ENCODE assay signal across 7 cellular contexts in genomic region chr11:21883354-21883753, GRCh38.
"Had no signal": no experiment of that assay in that cellular context is flagged by ENCODE, and none has a peak within 500 bp of the region (broad histone marks: within the 10 kb centered on the region; RNA-seq: fewer than 3 reads in every experiment).

No MANE protein-coding gene starts in this region.

- H3K4me3 ChIP-seq: K562 had no signal

- H3K9ac ChIP-seq: KMS-11 had no signal

- ATAC-seq: K562 had no signal

- H3K27ac ChIP-seq: HL-60, KMS-11 had no signal

- FAIRE-seq: HTR-8/SVneo, K562 had no signal

- DNase-seq: IMR-90, KBM-7, KG1 had no signal

- H3K4me2 ChIP-seq: KMS-11 had no signal
